Comparison of ENCODE assay signal across 15 cellular contexts in genomic region chr12:130127909-130128763, GRCh38. TPM values are rescaled to one million over a fixed set of nuclear protein-coding genes. Genes with fewer than 3 reads are reported as not detected.
DNase-seq lines count a peak whose midpoint lies in the region; ATAC-seq, FAIRE-seq and TF ChIP-seq lines count a peak whose summit lies in the region.
"Had no signal": no experiment of that assay in that cellular context is flagged by ENCODE, and none has a peak within 500 bp of the region (broad histone marks: within the 10 kb centered on the region; RNA-seq: fewer than 3 reads in every experiment).

No MANE protein-coding gene starts in this region.

- BruUV-seq in HepG2 (replicated peaks; lab: Mats Ljungman, UMichigan), result no TSS peak

- no peaks in the 10 kb centered on the region for H3K27me3 ChIP-seq in bronchial epithelial cell (ENCODE audit: control insufficient read depth, insufficient read depth, low read length)
- H3K27me3 ChIP-seq in right atrium auricular region, result no peaks in the 10 kb centered on the region
- peaks cover 3 to 47% of the 10 kb centered on the region in 2 experiments for H3K27me3 ChIP-seq in HepG2 (ENCODE audit: control insufficient read depth in 1 of 2, insufficient read depth in 2 of 2, low read length in 2 of 2)

- H4K20me1 ChIP-seq in HepG2 (ENCODE audit: insufficient read depth, low read length), result no peaks in the 10 kb centered on the region

- H2AFZ ChIP-seq in HepG2 (ENCODE audit: low read length), result no peak overlapping the region

- TF ChIP-seq POLR2A in HepG2 (IDR thresholded peaks at IDR 0.05; ENCODE audit: insufficient read depth in 1 of 2, low read depth in 2 of 2, low read length in 2 of 2), result no peak

- no peak for TF ChIP-seq RAD21 in HepG2 (CRISPR knock-in tag; IDR thresholded peaks at IDR 0.05)

- in situ Hi-C loops in Caki2 (cut with HindIII; ENCODE audit: low pct_unique_long_range_greater_than_20kb, low sequenced_read_pairs), result no loop called here
- in situ Hi-C loops in HepG2 (cut with HindIII; ENCODE audit: extremely low pct_ligation_motif_present, low pct_unique_long_range_greater_than_20kb), result no loop called here

- POLR2A ChIA-PET in HepG2 (lab: Yijun Ruan, JAX), result no interaction called here

- H3K4me1 ChIP-seq in right atrium auricular region (no peaks in the 10 kb centered on the region), HepG2 (ENCODE audit: insufficient read depth, low read length) (no peaks in the 10 kb centered on the region; the same call in 1 of the 2 replicates)
- H3K4me1 ChIP-seq: A549 had no signal

- WGBS in HepG2 (ENCODE audit: low lambda C conversion rate), result 19% methylated on average over 19 of the region's 21 CpGs

- no peaks in the 10 kb centered on the region for H3K79me2 ChIP-seq in HepG2 (ENCODE audit: insufficient read depth, low read length)

- DNase-seq in Caki2 (ENCODE audit: low read depth) (peak; percentile 37), bronchial epithelial cell (ENCODE audit: low read depth) (peak; percentile 70), right atrium auricular region (ENCODE audit: low spot score) (peak; percentile 64), renal cortical epithelial cell (ENCODE audit: low read depth) (peak; percentile 33), HPDE6-E6E7 (ENCODE audit: extremely low spot score) (no peak), HepG2 (ENCODE audit: low spot score) (no peak), pons (ENCODE audit: low spot score) (no peak)
- DNase-seq: activated CD4-positive, alpha-beta T cell treated with anti-CD3 and anti-CD28 coated beads for 36 hours; activated T-cell treated with anti-CD3 and anti-CD28 coated beads, Interleukin-2, amount 50 U/mL, for 48 hours; CD8-positive, alpha-beta memory T cell; NCI-H446 treated with DMSO at 0.1 percent for 48 hours; small intestine had no signal

- no peaks in the 10 kb centered on the region for H3K36me3 ChIP-seq in bronchial epithelial cell (ENCODE audit: control insufficient read depth, insufficient read depth, low read length)
- H3K36me3 ChIP-seq in right atrium auricular region, result no peaks in the 10 kb centered on the region
- no peaks in the 10 kb centered on the region for H3K36me3 ChIP-seq in HepG2 (replicated peaks in 1 of 2; ENCODE audit: control insufficient read depth in 1 of 2, insufficient read depth in 2 of 2, low read length in 2 of 2)

- no peak overlapping the region for H3K4me3 ChIP-seq in bronchial epithelial cell (ENCODE audit: low read depth, low read length)
- H3K4me3 ChIP-seq in right atrium auricular region, result no peak overlapping the region
- H3K4me3 ChIP-seq in HepG2 (replicated peaks in 1 of 3; ENCODE audit: insufficient read depth in 1 of 3, low read depth in 2 of 3, low read length in 3 of 3), result no peak overlapping the region
- H3K4me3 ChIP-seq: A549 had no signal

- TF ChIP-seq EP300 in HepG2 (IDR thresholded peaks at IDR 0.05; ENCODE audit: low read depth in 2 of 2, low read length in 2 of 2) (no peak), HepG2 (CRISPR knock-in tag; IDR thresholded peaks at IDR 0.05; ENCODE audit: borderline replicate concordance) (no peak)

- TF ChIP-seq CTCF in bronchial epithelial cell (IDR thresholded peaks at IDR 0.05; ENCODE audit: insufficient read depth, low read length, severe bottlenecking) (no peak), right atrium auricular region (IDR thresholded peaks at IDR 0.05) (no peak), HepG2 (CRISPR knock-in tag; IDR thresholded peaks at IDR 0.05) (no peak)

- ATAC-seq in HepG2 (no peak; the same call in 2 of the 3 replicates), GM21717 (IDR thresholded peaks at IDR 0.05; ENCODE audit: unreplicated experiment) (no peak)
- ATAC-seq: activated CD4-positive, alpha-beta T cell treated with anti-CD3 and anti-CD28 coated beads for 36 hours had no signal

- intact Hi-C loops in HepG2 (cut with micrococcal nuclease; ENCODE audit: unreplicated experiment), result no loop called here

- FAIRE-seq in bronchial epithelial cell (lab: Jason Lieb, UNC) (no peak), HepG2 (lab: Jason Lieb, UNC) (no peak)
- FAIRE-seq: A549, small intestine had no signal

- H3K4me2 ChIP-seq in HepG2 (ENCODE audit: low read depth, low read length), result no peak overlapping the region
- H3K4me2 ChIP-seq: A549 had no signal

- no peak overlapping the region for H3K9ac ChIP-seq in HepG2 (ENCODE audit: insufficient read depth, low read depth, low read length)

- H3K27ac ChIP-seq in right atrium auricular region, result peak overlapping the region; percentile 46 to 56
- H3K27ac ChIP-seq in HepG2 (ENCODE audit: extremely low read length, insufficient read depth, low read length), result no peak overlapping the region
- H3K27ac ChIP-seq: A549 had no signal

- CTCF ChIA-PET in HepG2 (lab: Yijun Ruan, JAX; ENCODE audit: low intra/inter-chr PET ratio, low total read pairs), result no interaction called here

- H3K9me3 ChIP-seq in right atrium auricular region (peaks cover 0 to 6% of the 10 kb centered on the region in 2 donors), HepG2 (ENCODE audit: low read length) (peaks cover 6% of the 10 kb centered on the region; the same call in 1 of the 2 replicates)
- H3K9me3 ChIP-seq: A549 had no signal

TF ChIP-seq in HepG2, 621 proteins besides CTCF, POLR2A, EP300 and RAD21 (continues in another document):
- TF ChIP-seq KLF9 (CRISPR knock-in tag; IDR thresholded peaks at IDR 0.05; ENCODE audit: low read depth) (no peak), RBM22 (optimal IDR thresholded peaks at IDR 0.05; ENCODE audit: low read length) (no peak), HNRNPH1 (optimal IDR thresholded peaks at IDR 0.05; ENCODE audit: low read depth, low read length) (no peak), ZNF589 (CRISPR knock-in tag; conservative IDR thresholded peaks at IDR 0.05) (no peak), MAF1 (CRISPR knock-in tag; IDR thresholded peaks at IDR 0.05; ENCODE audit: borderline replicate concordance) (no peak), ZNF383 (CRISPR knock-in tag; IDR thresholded peaks at IDR 0.05; ENCODE audit: borderline replicate concordance) (no peak), ZNF562 (CRISPR knock-in tag; IDR thresholded peaks at IDR 0.05; ENCODE audit: borderline replicate concordance) (no peak)

RNA-seq across cellular contexts. Expression of gene FZD10, which starts 34.1 kb away (rescaled TPM):
- not detected in 2 replicates for total RNA-seq in Caki2 (2014; rRNA removed; shearing (Covaris generic); ENCODE audit: low replicate concordance)
- total RNA-seq in bronchial epithelial cell (0.26 and 0.77 TPM in 2 replicates), right atrium auricular region (under 1 TPM; 0.19 to 0.28 TPM), renal cortical epithelial cell (0.05 and 1.0 TPM in 2 replicates), HepG2 (2016; rRNA removed; fragmentation: Illumina TruSeq; extraction: Trizol) (not detected in 2 replicates)
- total RNA-seq in HepG2 (2016; cell fraction: cytosol; rRNA removed; fragmentation: Illumina TruSeq; extraction: Trizol; ENCODE audit: low read depth), result not detected in 2 replicates
- not detected in 2 replicates for total RNA-seq in HepG2 (2016; cell fraction: insoluble cytoplasmic fraction; rRNA removed; fragmentation: Illumina TruSeq; extraction: Trizol)
- not detected in 2 replicates for total RNA-seq in HepG2 (2016; cell fraction: membrane; rRNA removed; fragmentation: Illumina TruSeq; extraction: Trizol)
- not detected in 2 replicates for total RNA-seq in HepG2 (2016; cell fraction: nucleus; rRNA removed; fragmentation: Illumina TruSeq; extraction: Trizol)
- not detected in 2 replicates for polyA plus RNA-seq in HepG2 (2011; rRNA removed)
- not detected in 2 replicates for polyA plus RNA-seq in HepG2 (2011; cell fraction: cytosol; rRNA removed)
- polyA plus RNA-seq in HepG2 (2011; cell fraction: nucleus; rRNA removed), result not detected in 2 replicates
- polyA plus RNA-seq in HepG2 (2012), result not detected in 2 replicates
- not detected in 2 replicates for polyA plus RNA-seq in HepG2 (2016; cell fraction: cytosol; fragmentation: Illumina TruSeq; extraction: Trizol; ENCODE audit: low read depth)
- not detected in 2 replicates for polyA plus RNA-seq in HepG2 (2016; cell fraction: insoluble cytoplasmic fraction; fragmentation: Illumina TruSeq; extraction: Trizol; ENCODE audit: low read depth)
- polyA plus RNA-seq in HepG2 (2016; cell fraction: membrane; fragmentation: Illumina TruSeq; extraction: Trizol; ENCODE audit: low read depth), result not detected in 2 replicates
- not detected in 2 replicates for polyA plus RNA-seq in HepG2 (2016; cell fraction: nucleus; fragmentation: Illumina TruSeq; extraction: Trizol; ENCODE audit: insufficient read depth, low read depth)
- 16.3 TPM in 1 of 2 replicates, not detected in the other for polyA minus RNA-seq in HepG2 (2011; rRNA and poly(A)+ RNA removed; ENCODE audit: low replicate concordance)
- polyA minus RNA-seq in HepG2 (2011; cell fraction: cytosol; rRNA and poly(A)+ RNA removed), result 0.18 and 0.20 TPM in 2 replicates
- polyA minus RNA-seq in HepG2 (2011; cell fraction: nucleus; rRNA and poly(A)+ RNA removed), result 0.39 TPM in 1 of 2 replicates, not detected in the other
- total RNA-seq: activated CD4-positive, alpha-beta T cell treated with anti-CD3 and anti-CD28 coated beads for 36 hours; CD8-positive, alpha-beta memory T cell; T-helper 1 cell treated with Interleukin-12 subunit alpha and Interleukin-12 subunit beta and Interleukin-4 antibody, amounts not matched to agents 30 ng/mL and 1 ng/mL, for 36 hours had no signal
- polyA plus RNA-seq: A549; CD8-positive, alpha-beta memory T cell had no signal

Comparison
In these comparisons a context has a peak if more than half of its experiments do, and no peak if none do; other contexts are left out.
1. DNase-seq: peak in Caki2 (single experiment), bronchial epithelial cell (single experiment), right atrium auricular region (single experiment) and renal cortical epithelial cell (single experiment); none in HPDE6-E6E7 (single experiment), HepG2 (single experiment) and pons (single experiment).